2 cellular contexts compared by ENCODE assay signal in genomic region chr7:17103984-17104383, GRCh38.
TF ChIP-seq lines count a peak whose summit lies in the region.

No MANE protein-coding gene starts in this region.

TF ChIP-seq in SK-N-SH, 30 proteins besides CTCF, POLR2A, EP300 and RAD21 (continued from another document):
- TF ChIP-seq, protein P1, sequence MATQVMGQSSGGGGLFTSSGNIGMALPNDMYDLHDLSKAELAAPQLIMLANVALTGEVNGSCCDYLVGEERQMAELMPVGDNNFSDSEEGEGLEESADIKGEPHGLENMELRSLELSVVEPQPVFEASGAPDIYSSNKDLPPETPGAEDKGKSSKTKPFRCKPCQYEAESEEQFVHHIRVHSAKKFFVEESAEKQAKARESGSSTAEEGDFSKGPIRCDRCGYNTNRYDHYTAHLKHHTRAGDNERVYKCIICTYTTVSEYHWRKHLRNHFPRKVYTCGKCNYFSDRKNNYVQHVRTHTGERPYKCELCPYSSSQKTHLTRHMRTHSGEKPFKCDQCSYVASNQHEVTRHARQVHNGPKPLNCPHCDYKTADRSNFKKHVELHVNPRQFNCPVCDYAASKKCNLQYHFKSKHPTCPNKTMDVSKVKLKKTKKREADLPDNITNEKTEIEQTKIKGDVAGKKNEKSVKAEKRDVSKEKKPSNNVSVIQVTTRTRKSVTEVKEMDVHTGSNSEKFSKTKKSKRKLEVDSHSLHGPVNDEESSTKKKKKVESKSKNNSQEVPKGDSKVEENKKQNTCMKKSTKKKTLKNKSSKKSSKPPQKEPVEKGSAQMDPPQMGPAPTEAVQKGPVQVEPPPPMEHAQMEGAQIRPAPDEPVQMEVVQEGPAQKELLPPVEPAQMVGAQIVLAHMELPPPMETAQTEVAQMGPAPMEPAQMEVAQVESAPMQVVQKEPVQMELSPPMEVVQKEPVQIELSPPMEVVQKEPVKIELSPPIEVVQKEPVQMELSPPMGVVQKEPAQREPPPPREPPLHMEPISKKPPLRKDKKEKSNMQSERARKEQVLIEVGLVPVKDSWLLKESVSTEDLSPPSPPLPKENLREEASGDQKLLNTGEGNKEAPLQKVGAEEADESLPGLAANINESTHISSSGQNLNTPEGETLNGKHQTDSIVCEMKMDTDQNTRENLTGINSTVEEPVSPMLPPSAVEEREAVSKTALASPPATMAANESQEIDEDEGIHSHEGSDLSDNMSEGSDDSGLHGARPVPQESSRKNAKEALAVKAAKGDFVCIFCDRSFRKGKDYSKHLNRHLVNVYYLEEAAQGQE (IDR thresholded peaks at IDR 0.05; ENCODE audit: low read depth, low read length): peak; percentile 73; the same call in 1 of the 2 replicates
TF ChIP-seq in SK-N-SH: peak in this region for 1.

TF ChIP-seq in SK-N-SH treated with all-trans-retinoic acid at 6 μM for 48 hours, 23 proteins besides CTCF, POLR2A, EP300 and RAD21 (continued from another document):
- TF ChIP-seq, protein P2, sequence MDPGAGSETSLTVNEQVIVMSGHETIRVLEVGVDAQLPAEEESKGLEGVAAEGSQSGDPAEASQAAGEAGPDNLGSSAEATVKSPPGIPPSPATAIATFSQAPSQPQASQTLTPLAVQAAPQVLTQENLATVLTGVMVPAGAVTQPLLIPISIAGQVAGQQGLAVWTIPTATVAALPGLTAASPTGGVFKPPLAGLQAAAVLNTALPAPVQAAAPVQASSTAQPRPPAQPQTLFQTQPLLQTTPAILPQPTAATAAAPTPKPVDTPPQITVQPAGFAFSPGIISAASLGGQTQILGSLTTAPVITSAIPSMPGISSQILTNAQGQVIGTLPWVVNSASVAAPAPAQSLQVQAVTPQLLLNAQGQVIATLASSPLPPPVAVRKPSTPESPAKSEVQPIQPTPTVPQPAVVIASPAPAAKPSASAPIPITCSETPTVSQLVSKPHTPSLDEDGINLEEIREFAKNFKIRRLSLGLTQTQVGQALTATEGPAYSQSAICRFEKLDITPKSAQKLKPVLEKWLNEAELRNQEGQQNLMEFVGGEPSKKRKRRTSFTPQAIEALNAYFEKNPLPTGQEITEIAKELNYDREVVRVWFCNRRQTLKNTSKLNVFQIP (CRISPR knock-in tag; IDR thresholded peaks at IDR 0.05; ENCODE audit: borderline replicate concordance, low read depth): no peak
- TF ChIP-seq ZC3H10 (CRISPR knock-in tag; IDR thresholded peaks at IDR 0.05) (no peak), ISL1 (CRISPR knock-in tag; IDR thresholded peaks at IDR 0.05) (no peak), OSR1 (CRISPR knock-in tag; IDR thresholded peaks at IDR 0.05) (no peak), PPARA (CRISPR knock-in tag; IDR thresholded peaks at IDR 0.05; ENCODE audit: borderline replicate concordance) (no peak), TOX (CRISPR knock-in tag; IDR thresholded peaks at IDR 0.05; ENCODE audit: borderline replicate concordance) (no peak), ZFP30 (CRISPR knock-in tag; IDR thresholded peaks at IDR 0.05) (no peak), ZFP3 (CRISPR knock-in tag; IDR thresholded peaks at IDR 0.05) (no peak)
